In genomic region chr1:17080881-17081280, GRCh38 we compare ENCODE assay signal across 20 cellular contexts.
"Had no signal": no experiment of that assay in that cellular context is flagged by ENCODE, and none has a peak within 500 bp of the region (broad histone marks: within the 10 kb centered on the region; RNA-seq: fewer than 3 reads in every experiment).

No MANE protein-coding gene starts in this region.

- H3K27ac ChIP-seq: adrenal gland, ascending aorta, esophagus squamous epithelium, gastroesophageal sphincter, sigmoid colon, upper lobe of right lung had no signal

- H3K4me3 ChIP-seq: adrenal gland, ascending aorta, esophagus squamous epithelium, gastroesophageal sphincter, sigmoid colon, upper lobe of right lung had no signal

- ATAC-seq: activated T-helper 17 cell treated with anti-CD3 and anti-CD28 coated beads, Interleukin-2, amount 50 U/mL, for 72 hours; gastroesophageal sphincter; left cardiac atrium; stimulated activated naive B cell treated with anti-CD40 and anti-IgM and Interleukin-4, amounts not matched to agents 10 μg/mL and 1 μg/mL and 100 μg/mL, for 72 hours; WTC11 had no signal

- H3K36me3 ChIP-seq: adrenal gland, ascending aorta, esophagus squamous epithelium, gastroesophageal sphincter, sigmoid colon, upper lobe of right lung had no signal

- DNase-seq: activated T-cell treated with anti-CD3 and anti-CD28 coated beads, Interleukin-2, amount 50 U/mL, for 24 hours; adrenal gland; cortex of kidney; endodermal cell; esophagus squamous epithelium; head of caudate nucleus; islet precursor cell; left cardiac atrium; naive B cell; retina; sigmoid colon; stimulated activated CD4-positive, alpha-beta T cell treated with anti-CD3 and anti-CD28 coated beads, Interleukin-2, amount 100 ng/mL, for 48 hours; stimulated activated CD8-positive, alpha-beta memory T cell treated with anti-CD3 and anti-CD28 coated beads, Interleukin-4, amount 100 ng/mL, for 48 hours; stimulated activated naive B cell treated with anti-CD40 and anti-IgM and Interleukin-4, amounts not matched to agents 10 μg/mL and 1 μg/mL and 100 μg/mL, for 72 hours; T1000; upper lobe of right lung had no signal

- H3K4me1 ChIP-seq: adrenal gland, ascending aorta, gastroesophageal sphincter, sigmoid colon, upper lobe of right lung had no signal

- H3K27me3 ChIP-seq: adrenal gland, ascending aorta, gastroesophageal sphincter, sigmoid colon, upper lobe of right lung had no signal

- H3K9me3 ChIP-seq: adrenal gland, ascending aorta, esophagus squamous epithelium, gastroesophageal sphincter, sigmoid colon, upper lobe of right lung had no signal
